16 cellular contexts compared by ENCODE assay signal in genomic region chr16:11476676-11477075, GRCh38.
A peak's percentile ranks its signal among the peaks of the same experiment; 100 is the strongest.
DNase-seq lines count a peak whose midpoint lies in the region; ATAC-seq, FAIRE-seq and TF ChIP-seq lines count a peak whose summit lies in the region.
"Had no signal": no experiment of that assay in that cellular context is flagged by ENCODE, and none has a peak within 500 bp of the region (broad histone marks: within the 10 kb centered on the region; RNA-seq: fewer than 3 reads in every experiment).

No MANE protein-coding gene starts in this region.

- H4K91ac ChIP-seq in IMR-90 (ENCODE audit: insufficient read depth, low read depth, low read length) (no peak overlapping the region), neuronal stem cell (ENCODE audit: low read depth, low read length, poor library complexity) (no peak overlapping the region)

- H3K4me1 ChIP-seq in IMR-90 (ENCODE audit: control insufficient read depth, insufficient read depth, low read length), result no peaks in the 10 kb centered on the region
- peaks cover 23% of the 10 kb centered on the region for H3K4me1 ChIP-seq in HepG2 (ENCODE audit: insufficient read depth, low read length)
- peaks cover 0 to 3% of the 10 kb centered on the region in 2 donors for H3K4me1 ChIP-seq in neuronal stem cell (ENCODE audit: control insufficient read depth in 2 of 2, insufficient read depth in 1 of 2, low read depth in 1 of 2, low read length in 2 of 2)
- H3K4me1 ChIP-seq: BE2C had no signal

- H3K4ac ChIP-seq in IMR-90 (ENCODE audit: low read depth, low read length), result no peak overlapping the region
- peak overlapping the region; percentile 30 for H3K4ac ChIP-seq in neuronal stem cell (ENCODE audit: low read length)

- H2BK120ac ChIP-seq in IMR-90 (ENCODE audit: low read depth, low read length) (no peak overlapping the region), neuronal stem cell (ENCODE audit: low read depth, low read length) (no peak overlapping the region)

- H3K27me3 ChIP-seq in IMR-90 (ENCODE audit: control insufficient read depth, insufficient read depth, low read length) (peaks cover 2% of the 10 kb centered on the region; the same call in 1 of the 2 replicates), HepG2 (ENCODE audit: control insufficient read depth in 1 of 2, insufficient read depth in 2 of 2, low read length in 2 of 2) (peaks cover 0 to 17% of the 10 kb centered on the region in 2 experiments; a peak in 4 of 5 replicates), neuronal stem cell (ENCODE audit: control insufficient read depth in 3 of 3, insufficient read depth in 3 of 3, low read depth in 1 of 3, low read length in 3 of 3) (no peaks in the 10 kb centered on the region)
- H3K27me3 ChIP-seq: BE2C had no signal

- H3K9me3 ChIP-seq in IMR-90 (ENCODE audit: control insufficient read depth, insufficient read depth, low read length) (no peaks in the 10 kb centered on the region), HepG2 (ENCODE audit: low read length) (no peaks in the 10 kb centered on the region), neuronal stem cell (replicated peaks in 1 of 2; ENCODE audit: control insufficient read depth in 2 of 2, insufficient read depth in 1 of 2, low read depth in 1 of 2, low read length in 2 of 2) (peaks cover 0 to 2% of the 10 kb centered on the region in 2 donors)
- H3K9me3 ChIP-seq: BE2C had no signal

- no peaks in the 10 kb centered on the region for H3K36me3 ChIP-seq in IMR-90 (ENCODE audit: control insufficient read depth, insufficient read depth, low read length)
- H3K36me3 ChIP-seq in HepG2 (replicated peaks in 1 of 2; ENCODE audit: control insufficient read depth in 1 of 2, insufficient read depth in 2 of 2, low read length in 2 of 2), result no peaks in the 10 kb centered on the region
- H3K36me3 ChIP-seq in neuronal stem cell (replicated peaks in 1 of 2; ENCODE audit: control insufficient read depth in 2 of 2, insufficient read depth in 2 of 2, low read length in 2 of 2), result peaks cover 0 to 3% of the 10 kb centered on the region in 2 donors
- H3K36me3 ChIP-seq: BE2C had no signal

- H3K23ac ChIP-seq in IMR-90 (ENCODE audit: low read depth, low read length), result no peak overlapping the region
- peak overlapping the region; percentile 82 for H3K23ac ChIP-seq in neuronal stem cell (ENCODE audit: low read depth, low read length, poor library complexity)

- H3K4me2 ChIP-seq in IMR-90 (ENCODE audit: low read depth, low read length) (no peak overlapping the region), HepG2 (ENCODE audit: low read depth, low read length) (no peak overlapping the region), neuronal stem cell (ENCODE audit: insufficient read depth, low read length, poor library complexity, severe bottlenecking) (no peak overlapping the region)

- no peak overlapping the region for H3K56ac ChIP-seq in IMR-90 (ENCODE audit: extremely low read depth, insufficient read depth, low read length)

- ATAC-seq in IMR-90 (ENCODE audit: low read depth) (no peak), HepG2 (no peak; the same call in 2 of the 3 replicates), HG03354 (IDR thresholded peaks at IDR 0.05; ENCODE audit: poor library complexity, severe bottlenecking, unreplicated experiment) (no peak)
- ATAC-seq in naive thymus-derived CD8-positive, alpha-beta T cell, result no peak

- H3K27ac Mint-ChIP-seq in naive thymus-derived CD8-positive, alpha-beta T cell, result no peak overlapping the region
- H3K27ac Mint-ChIP-seq: CD4-positive, CD25-positive, alpha-beta regulatory T cell; H9; IgD-negative memory B cell had no signal

- H2BK15ac ChIP-seq in IMR-90 (ENCODE audit: low read depth, low read length), result no peak overlapping the region
- no peak overlapping the region for H2BK15ac ChIP-seq in neuronal stem cell (ENCODE audit: low read length)

- H4K20me1 ChIP-seq in IMR-90 (ENCODE audit: insufficient read depth, low read length) (no peaks in the 10 kb centered on the region), HepG2 (ENCODE audit: insufficient read depth, low read length) (no peaks in the 10 kb centered on the region)

- CTCF ChIA-PET in IMR-90 (lab: Yijun Ruan, JAX) (no interaction called here), HepG2 (lab: Yijun Ruan, JAX; ENCODE audit: low intra/inter-chr PET ratio, low total read pairs) (no interaction called here)

- no peaks in the 10 kb centered on the region for H3K27me3 Mint-ChIP-seq in naive thymus-derived CD8-positive, alpha-beta T cell
- H3K27me3 Mint-ChIP-seq: CD4-positive, CD25-positive, alpha-beta regulatory T cell; IgD-negative memory B cell had no signal

- intact Hi-C loops in IMR-90 (cut with micrococcal nuclease) (loop anchor here (10.0 kb wide), 1 partner anchor 52 kb away; no protein-coding TSS in a partner anchor), HepG2 (cut with micrococcal nuclease; ENCODE audit: unreplicated experiment) (no loop called here)

- no peak for TF ChIP-seq RAD21 in IMR-90 (IDR thresholded peaks at IDR 0.05; ENCODE audit: low read length)
- TF ChIP-seq RAD21 in HepG2 (CRISPR knock-in tag; IDR thresholded peaks at IDR 0.05), result no peak

- TF ChIP-seq POLR2A in IMR-90 (IDR thresholded peaks at IDR 0.05; ENCODE audit: low read depth, low read length), result no peak
- TF ChIP-seq POLR2A in HepG2 (IDR thresholded peaks at IDR 0.05; ENCODE audit: insufficient read depth in 1 of 2, low read depth in 2 of 2, low read length in 2 of 2), result no peak

- no peak overlapping the region for H2BK20ac ChIP-seq in IMR-90 (ENCODE audit: low read depth, low read length)

- H3K4me1 Mint-ChIP-seq in naive thymus-derived CD8-positive, alpha-beta T cell, result peaks cover 0 to 3% (median 0%) of the 10 kb centered on the region in 4 donors
- H3K4me1 Mint-ChIP-seq: CD4-positive, CD25-positive, alpha-beta regulatory T cell; IgD-negative memory B cell had no signal

- H3K9me3 Mint-ChIP-seq in naive thymus-derived CD8-positive, alpha-beta T cell, result peaks cover 0 to 12% (median 2%) of the 10 kb centered on the region in 9 donors

- POLR2A ChIA-PET in IMR-90 (lab: Charles Lee; ENCODE audit: unreplicated experiment) (no interaction called here), HepG2 (lab: Yijun Ruan, JAX) (no interaction called here)
- POLR2A ChIA-PET in naive thymus-derived CD8-positive, alpha-beta T cell (lab: Charles Lee), result interaction anchor here (0.5 kb wide), 1 partner anchor 56 kb away, joined by 4 read pairs; no protein-coding TSS in a partner anchor

- DNase-seq in IMR-90, result no peak
- no peak for DNase-seq in HepG2 (ENCODE audit: low spot score)
- no peak for DNase-seq in neuronal stem cell (ENCODE audit: low spot score)
- no peak for DNase-seq in frontal cortex (ENCODE audit: low spot score in 2 of 2)
- no peak for DNase-seq in naive thymus-derived CD8-positive, alpha-beta T cell
- DNase-seq: BE2C; C1 segment of cervical spinal cord; Calu3; CD4-positive, CD25-positive, alpha-beta regulatory T cell; DMS79 treated with DMSO at 0.1 percent for 48 hours; GF-D8; GOT3; H9; KBM-7 had no signal

- BruUV-seq in IMR-90 (replicated peaks; lab: Mats Ljungman, UMichigan), result no TSS peak
- BruUV-seq in HepG2 (replicated peaks; lab: Mats Ljungman, UMichigan), result no TSS peak

- no peak overlapping the region for H2AK9ac ChIP-seq in IMR-90 (replicated peaks; ENCODE audit: low read depth, low read length, poor library complexity)

- dilution Hi-C loops in IMR-90 (cut with HindIII; ENCODE audit: low sequenced_read_pairs, unreplicated experiment), result no loop called here

- WGBS in IMR-90 (ENCODE audit: extremely low coverage in 2 of 2, insufficient read length in 1 of 2), 2 experiments, result 70% methylated on average over 6 of the region's 14 CpGs; no CpG with 5 or more reads in 1 of the 2 experiments
- WGBS in HepG2 (ENCODE audit: low lambda C conversion rate), result 57% methylated on average over 13 of the region's 14 CpGs
- no CpG with 5 or more reads among the region's 14 CpGs for WGBS in neuronal stem cell (ENCODE audit: extremely low coverage in 2 of 2, insufficient read length in 2 of 2, insufficient replicate concordance in 1 of 2), 2 donors

- H4K8ac ChIP-seq in IMR-90 (ENCODE audit: low read depth in 2 of 2, low read length in 2 of 2) (no peak overlapping the region), neuronal stem cell (ENCODE audit: low read depth, low read length) (peak overlapping the region; percentile 78)

- 0 out of 2 replicates have a peak overlapping the region, but pooled peaks have one; percentile 24 for H2AK5ac ChIP-seq in IMR-90 (ENCODE audit: low read depth, low read length)
- peak overlapping the region; percentile 95 for H2AK5ac ChIP-seq in neuronal stem cell (ENCODE audit: low read depth, low read length)

- no peak overlapping the region for H3K9ac ChIP-seq in IMR-90 (ENCODE audit: low read depth, low read length)
- no peak overlapping the region for H3K9ac ChIP-seq in HepG2 (ENCODE audit: insufficient read depth, low read depth, low read length)
- H3K9ac ChIP-seq in neuronal stem cell (ENCODE audit: low read depth, low read length, poor library complexity), result peak overlapping the region; percentile 68

- no peak overlapping the region for H2BK5ac ChIP-seq in IMR-90 (ENCODE audit: low read depth, low read length, poor library complexity, severe bottlenecking)
- no peak overlapping the region for H2BK5ac ChIP-seq in neuronal stem cell (ENCODE audit: low read length)

- TF ChIP-seq EP300 in HepG2 (IDR thresholded peaks at IDR 0.05; ENCODE audit: low read depth in 2 of 2, low read length in 2 of 2) (no peak), HepG2 (CRISPR knock-in tag; IDR thresholded peaks at IDR 0.05; ENCODE audit: borderline replicate concordance) (no peak)

- TF ChIP-seq CTCF in IMR-90 (conservative IDR thresholded peaks at IDR 0.05; ENCODE audit: low read depth, low read length) (no peak), HepG2 (CRISPR knock-in tag; IDR thresholded peaks at IDR 0.05) (no peak)

- H3K27ac ChIP-seq in IMR-90 (ENCODE audit: insufficient read depth, low read length) (no peak overlapping the region), HepG2 (ENCODE audit: extremely low read length, insufficient read depth, low read length) (no peak overlapping the region), neuronal stem cell (replicated peaks; ENCODE audit: low read length) (no peak overlapping the region)

- H3K9me1 ChIP-seq in IMR-90 (ENCODE audit: insufficient read depth, low read length), result peaks cover 3% of the 10 kb centered on the region; the same call in 1 of the 2 replicates

- H3K18ac ChIP-seq in IMR-90 (ENCODE audit: low read depth, low read length), result no peak overlapping the region
- peak overlapping the region; percentile 74 for H3K18ac ChIP-seq in neuronal stem cell (ENCODE audit: low read length)

- no peaks in the 10 kb centered on the region for H3K79me2 ChIP-seq in HepG2 (ENCODE audit: insufficient read depth, low read length)

- no peak overlapping the region for H4K5ac ChIP-seq in IMR-90 (ENCODE audit: low read depth, low read length)

- H3K4me3 Mint-ChIP-seq in naive thymus-derived CD8-positive, alpha-beta T cell, result no peak overlapping the region
- H3K4me3 Mint-ChIP-seq: CD4-positive, CD25-positive, alpha-beta regulatory T cell; H9 had no signal

- FAIRE-seq in HepG2 (lab: Jason Lieb, UNC), result no peak
- no peak for FAIRE-seq in frontal cortex (lab: Jason Lieb, UNC)

- peak overlapping the region; percentile 88 for H2BK12ac ChIP-seq in neuronal stem cell (ENCODE audit: low read length)

- H3K79me1 ChIP-seq in IMR-90 (ENCODE audit: low read depth in 1 of 2, low read length in 2 of 2) (no peaks in the 10 kb centered on the region), neuronal stem cell (ENCODE audit: low read depth, low read length) (no peaks in the 10 kb centered on the region)

- peaks cover 7 to 16% (median 9%) of the 10 kb centered on the region in 3 donors for H3K36me3 Mint-ChIP-seq in naive thymus-derived CD8-positive, alpha-beta T cell

- no peak overlapping the region for H3K14ac ChIP-seq in IMR-90 (replicated peaks; ENCODE audit: low read depth, low read length)
- H3K14ac ChIP-seq in neuronal stem cell (ENCODE audit: low read length), result peak overlapping the region; percentile 95

- H3K4me3 ChIP-seq in IMR-90 (ENCODE audit: insufficient read depth, low read depth, low read length) (no peak overlapping the region), HepG2 (replicated peaks in 1 of 3; ENCODE audit: insufficient read depth in 1 of 3, low read depth in 2 of 3, low read length in 3 of 3) (no peak overlapping the region), neuronal stem cell (ENCODE audit: low read length in 2 of 2) (no peak overlapping the region)

- H2AFZ ChIP-seq in IMR-90 (replicated peaks; ENCODE audit: low read length, poor library complexity), result no peak overlapping the region
- no peak overlapping the region for H2AFZ ChIP-seq in HepG2 (ENCODE audit: low read length)
- no peak overlapping the region for H2AFZ ChIP-seq in neuronal stem cell (ENCODE audit: low read length)

- in situ Hi-C loops in IMR-90 (cut with MboI; ENCODE audit: low sequenced_read_pairs) (no loop called here), HepG2 (cut with HindIII; ENCODE audit: extremely low pct_ligation_motif_present, low pct_unique_long_range_greater_than_20kb) (no loop called here)
